ENCODE assay signal across 11 cellular contexts in genomic region chr16:57388359-57389086, GRCh38. TPM values are rescaled to one million over a fixed set of nuclear protein-coding genes. Genes with fewer than 3 reads are reported as not detected.
A peak's percentile ranks its signal among the peaks of the same experiment; 100 is the strongest.
DNase-seq lines count a peak whose midpoint lies in the region; ATAC-seq and TF ChIP-seq lines count a peak whose summit lies in the region.
"Had no signal": no experiment of that assay in that cellular context is flagged by ENCODE, and none has a peak within 500 bp of the region (broad histone marks: within the 10 kb centered on the region; RNA-seq: fewer than 3 reads in every experiment).

No MANE protein-coding gene starts in this region.

- peak; percentile 65 for ATAC-seq in GM21529 (IDR thresholded peaks at IDR 0.05; ENCODE audit: unreplicated experiment)

- H3K4me3 ChIP-seq in GM12865 (ENCODE audit: low read depth, low read length), result no peak overlapping the region
- H3K4me3 ChIP-seq: BLaER1 had no signal

- DNase-seq in GM12865 (ENCODE audit: low read depth) (peak; percentile 87), SW480 (ENCODE audit: low spot score) (peak; percentile 52), myocyte (ENCODE audit: low read depth) (peak; percentile 18), NCI-H1092 treated with DMSO at 0.1 percent for 48 hours (lab: John Stamatoyannopoulos, UW) (no peak), NCI-H748 (lab: John Stamatoyannopoulos, UW; ENCODE audit: unreplicated experiment) (no peak), NCI-H226 (no peak), cerebellum (ENCODE audit: low spot score) (no peak)
- DNase-seq: KBM-7 had no signal

- no peak for TF ChIP-seq CTCF in GM12865 (IDR thresholded peaks at IDR 0.05; ENCODE audit: insufficient read depth, low read depth, low read length, missing control alignments)

RNA-seq across cellular contexts. Expression of gene CCL17, which starts 16.0 kb away (rescaled TPM):
- not detected in 2 replicates for total RNA-seq in myocyte
- polyA plus RNA-seq in myocyte (2012), result not detected
- not detected for total RNA-seq in cerebellum

RNA-seq across cellular contexts. Expression of gene CX3CL1, which starts 16.2 kb away (rescaled TPM):
- total RNA-seq in myocyte (not detected in 2 replicates), cerebellum (4.4 TPM)
- not detected for polyA plus RNA-seq in myocyte (2012)
- total RNA-seq: activated T-helper 2 cell treated with anti-CD3 and anti-CD28 coated beads, Interferon-gamma antibody, Interleukin-2, Interleukin-4, amounts not matched to agents 10 μg/mL and 5 μg/mL and 100 μg/mL, durations not matched to agents 14 hours and 24 hours and 36 hours had no signal

RNA-seq across cellular contexts. Expression of gene CCL22, which starts 29.9 kb away (rescaled TPM):
- not detected in 2 replicates for total RNA-seq in myocyte
- polyA plus RNA-seq in myocyte (2012), result not detected
- not detected for total RNA-seq in cerebellum

RNA-seq across cellular contexts. Expression of gene CIAPIN1, which starts 58.7 kb away (rescaled TPM):
- total RNA-seq in myocyte (74.6 and 78.8 TPM in 2 replicates), cerebellum (47.6 TPM)
- polyA plus RNA-seq in myocyte (2012), result 65.8 TPM

RNA-seq across cellular contexts. Expression of gene COQ9, which starts 58.8 kb away (rescaled TPM):
- total RNA-seq in myocyte, result 91.8 and 115 TPM in 2 replicates
- polyA plus RNA-seq in myocyte (2012), result 51.2 TPM
- total RNA-seq in cerebellum, result 43.2 TPM

Comparison
In these comparisons a context has a peak if more than half of its experiments do, and no peak if none do; other contexts are left out.
1. DNase-seq: peak in GM12865 (single experiment), SW480 (single experiment) and myocyte (single experiment); none in NCI-H1092 treated with DMSO at 0.1 percent for 48 hours (single experiment), NCI-H748 (single experiment), NCI-H226 (single experiment) and cerebellum (single experiment).